ENCODE assay signal across 6 cellular contexts in the genomic region with DNA sequence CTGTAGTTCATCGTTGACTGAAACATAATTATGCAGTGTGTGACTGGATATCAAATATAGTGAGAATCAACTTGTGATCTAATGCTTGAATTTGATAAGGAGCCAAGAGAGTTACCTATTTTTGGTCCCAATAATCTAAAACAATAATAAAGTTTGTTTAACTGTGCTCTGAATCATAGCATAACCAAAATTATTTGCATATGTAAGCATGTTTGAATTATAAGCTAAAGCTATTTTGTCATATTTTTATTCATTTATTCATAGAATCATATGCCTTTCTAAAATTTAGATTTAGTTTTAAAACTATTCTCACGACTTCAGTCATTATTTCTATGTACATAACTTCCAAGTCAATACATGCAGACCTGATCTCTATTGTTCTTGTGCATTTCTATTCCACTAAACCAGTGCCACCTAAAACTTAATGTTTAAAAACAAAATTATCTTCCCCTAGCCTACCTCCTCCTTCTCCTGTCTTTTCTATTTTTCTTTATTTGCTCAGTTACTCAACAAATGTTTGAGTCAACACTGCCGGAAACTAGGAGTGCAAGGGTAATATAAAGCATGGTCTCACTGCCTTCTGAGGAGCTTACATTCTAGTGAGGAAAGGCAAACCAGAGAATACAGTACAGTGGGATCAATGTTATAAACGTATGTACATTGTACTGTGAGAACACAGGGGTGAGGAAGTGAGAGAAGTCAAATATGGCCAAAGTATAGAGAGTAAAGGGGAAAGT. TPM values are rescaled to one million over a fixed set of nuclear protein-coding genes. Genes with fewer than 3 reads are reported as not detected.
DNase-seq lines count a peak whose midpoint lies in the region; ATAC-seq, FAIRE-seq and TF ChIP-seq lines count a peak whose summit lies in the region.
"Not testable (repeated sequence)": the region's sequence is repeated elsewhere in the genome, so short reads cannot be mapped to it uniquely, and the experiment has no call there.

No MANE protein-coding gene starts in this region.

- peak; percentile 27 for FAIRE-seq in A204.1 (lab: Jason Lieb, UNC)
- peak; percentile 60 for FAIRE-seq in GM12891 (lab: Jason Lieb, UNC)
- peak; percentile 88 for FAIRE-seq in islet of Langerhans (lab: Jason Lieb, UNC)

- H3K9me3 ChIP-seq in Panc1 (ENCODE audit: control insufficient read depth, insufficient read depth, low read depth, low read length); left lung: not testable (repeated sequence)

- ATAC-seq in Panc1 (peak; percentile 38; the same call in 1 of the 2 replicates), left lung (peak; percentile 44)

- H3K4me3 Mint-ChIP-seq in mesothelial cell of epicardium = not testable (repeated sequence)

- not testable (repeated sequence) for H3K4me1 ChIP-seq in Panc1 (ENCODE audit: control insufficient read depth, insufficient read depth, low read length); left lung

- not testable (repeated sequence) for H3K9me3 Mint-ChIP-seq in mesothelial cell of epicardium

- POLR2A ChIA-PET in Panc1 (lab: Charles Lee) = not testable (repeated sequence)

- in situ Hi-C loops in Panc1 (cut with HindIII; ENCODE audit: low pct_unique_long_range_greater_than_20kb, low sequenced_read_pairs) = not testable (repeated sequence)

- CTCF ChIA-PET in Panc1 (lab: Charles Lee) = not testable (repeated sequence)

- H3K27ac ChIP-seq in Panc1 (ENCODE audit: low read length); left lung: not testable (repeated sequence)

- TF ChIP-seq POLR2A in GM12891 (IDR thresholded peaks at IDR 0.05; ENCODE audit: low read depth, low read length) = not testable (repeated sequence)

- not testable (repeated sequence) for H3K36me3 ChIP-seq in Panc1 (ENCODE audit: control insufficient read depth, insufficient read depth, low read length); left lung

- H3K27ac Mint-ChIP-seq in mesothelial cell of epicardium = peak overlapping the region; percentile 13

- not testable (repeated sequence) for DNase-seq in GM12891 (ENCODE audit: insufficient read length, low spot score); Panc1 (ENCODE audit: low read depth, low spot score); left lung; mesothelial cell of epicardium (ENCODE audit: low spot score in 2 of 2, unreplicated experiment in 2 of 2)

- H3K4me3 ChIP-seq in Panc1 (ENCODE audit: low read depth in 2 of 2, low read length in 2 of 2); left lung: not testable (repeated sequence)

- not testable (repeated sequence) for H3K27me3 ChIP-seq in Panc1 (ENCODE audit: control insufficient read depth, insufficient read depth, low read length); left lung

- BruUV-seq in Panc1 (replicated peaks; lab: Mats Ljungman, UMichigan) = not testable (repeated sequence)

- H3K27me3 Mint-ChIP-seq in mesothelial cell of epicardium (ENCODE audit: low read depth) = not testable (repeated sequence)

- peaks cover 10% of the 10 kb centered on the region for H3K36me3 Mint-ChIP-seq in mesothelial cell of epicardium

- intact Hi-C loops in Panc1 (cut with micrococcal nuclease; ENCODE audit: unreplicated experiment); left lung (cut with DNase I): not testable (repeated sequence)

- not testable (repeated sequence) for TF ChIP-seq CTCF in Panc1 (IDR thresholded peaks at IDR 0.05); left lung (IDR thresholded peaks at IDR 0.05); mesothelial cell of epicardium (IDR thresholded peaks at IDR 0.05; ENCODE audit: unreplicated experiment)

- not testable (repeated sequence) for H3K4me1 Mint-ChIP-seq in mesothelial cell of epicardium

RNA-seq across cellular contexts. Expression of gene FAM185A, which starts 41.7 kb away (rescaled TPM):
- polyA plus RNA-seq in GM12891 (2012; ENCODE audit: low read depth, missing spikeins) = 4.0 TPM
- total RNA-seq in Panc1 (2021; ENCODE audit: unreplicated experiment) (8.9 TPM), left lung (1 to 10 TPM; 7.1 to 7.7 TPM), mesothelial cell of epicardium (11.1 to 12.4 TPM (median 11.6 TPM) in 3 replicates)
- 5.7 TPM for polyA plus RNA-seq in Panc1 (2012; ENCODE audit: insufficient read length)
